ENCODE assay signal across 8 cellular contexts in the genomic region with DNA sequence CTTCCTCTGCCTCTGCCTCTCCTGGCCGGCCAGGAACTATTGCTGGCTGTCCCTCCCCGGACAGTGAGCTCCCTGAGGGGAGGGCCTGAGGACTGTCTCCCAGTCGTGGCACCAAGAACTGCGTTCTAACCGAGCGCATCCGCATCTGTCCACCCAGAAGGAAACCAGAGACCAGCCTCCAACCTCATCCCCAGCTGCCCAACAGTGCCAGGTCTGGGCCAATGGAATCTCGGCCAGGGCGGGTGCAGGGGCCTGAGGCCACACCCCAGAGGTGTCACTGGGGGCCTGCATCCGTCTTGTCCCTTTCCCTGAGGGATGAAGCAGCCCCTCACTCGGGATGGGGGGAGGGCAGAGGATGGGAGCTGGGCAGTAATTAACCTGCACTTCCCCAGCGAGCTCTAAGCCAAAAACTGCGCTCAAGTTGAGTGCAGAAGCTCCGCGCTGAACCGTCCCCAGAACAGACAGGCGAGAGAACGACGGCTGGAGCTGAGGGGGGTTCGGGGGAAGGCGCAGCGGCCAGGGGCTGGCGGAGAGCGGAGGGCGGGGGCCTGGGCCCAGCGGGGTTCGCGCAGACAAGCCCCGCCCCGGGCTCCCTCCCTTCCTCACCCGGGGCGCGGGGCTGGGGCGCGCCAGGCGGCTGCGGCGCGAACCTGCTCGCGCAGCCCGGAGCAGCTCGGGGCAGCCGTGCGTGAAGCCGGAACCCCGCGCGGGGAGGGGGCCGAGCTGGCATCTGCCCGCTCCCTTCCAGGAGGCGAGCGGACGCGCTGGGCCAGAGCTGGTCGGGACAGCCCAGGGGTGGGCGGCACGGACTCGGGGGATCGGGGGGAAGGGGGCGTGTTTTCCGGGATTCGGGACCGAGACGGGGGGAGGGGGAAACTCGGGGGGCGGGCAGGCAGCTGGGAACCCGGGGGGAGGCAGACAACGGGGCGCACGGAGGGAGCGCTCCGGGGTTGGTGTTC.
DNase-seq lines count a peak whose midpoint lies in the region; ATAC-seq and TF ChIP-seq lines count a peak whose summit lies in the region.

No MANE protein-coding gene starts in this region.

- DNase-seq in NCI-H1694 (lab: John Stamatoyannopoulos, UW) (peak; percentile 32), NCI-H1694 treated with DMSO at 0.1 percent for 48 hours (lab: John Stamatoyannopoulos, UW) (no peak), NCI-H2196 (lab: John Stamatoyannopoulos, UW; ENCODE audit: unreplicated experiment) (peak; percentile 90), choroid plexus epithelial cell (ENCODE audit: low read depth) (peak; percentile 83), kidney tubule cell (ENCODE audit: low spot score) (peak; percentile 85)
- peak; percentile 23 to 38 for DNase-seq in activated CD4-positive, alpha-beta T cell treated with anti-CD3 and anti-CD28 coated beads for 24 hours (ENCODE audit: low read depth in 2 of 2)
- peak; percentile 43 to 55 for DNase-seq in stimulated activated CD4-positive, alpha-beta T cell treated with anti-CD3 and anti-CD28 coated beads, Interleukin-1b, Interleukin-23, amount 100 ng/mL, for 4 hours (ENCODE audit: low read depth in 2 of 2)

- ATAC-seq in HG02973 (IDR thresholded peaks at IDR 0.05; ENCODE audit: unreplicated experiment): peak; percentile 34

- H3K4me3 ChIP-seq in choroid plexus epithelial cell (ENCODE audit: low read depth, low read length): peak overlapping the region; percentile 64

- no peak for TF ChIP-seq CTCF in choroid plexus epithelial cell (conservative IDR thresholded peaks at IDR 0.05; ENCODE audit: low read depth, low read length)
